In the genomic region with DNA sequence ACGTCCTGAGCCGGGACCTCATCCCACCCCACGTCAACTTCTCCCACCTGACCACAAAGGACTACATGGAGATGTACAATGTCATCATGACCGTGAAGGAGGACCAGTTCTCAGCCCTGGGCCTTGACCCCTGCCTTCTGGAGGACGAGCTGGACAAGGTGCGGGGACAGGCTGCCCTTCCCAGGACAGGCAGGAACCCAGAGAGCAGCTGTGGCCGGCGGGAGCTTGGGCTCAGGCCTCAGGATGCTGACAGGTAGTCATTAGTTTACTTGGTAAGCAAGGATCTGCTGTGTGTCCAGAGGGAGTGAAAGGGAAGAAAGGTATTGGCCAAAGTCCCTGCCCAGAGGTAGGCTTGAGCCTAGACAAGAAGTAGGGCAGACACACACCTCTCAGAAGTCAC, we compare ENCODE assay signal across 37 cellular contexts. TPM values are rescaled to one million over a fixed set of nuclear protein-coding genes. Genes with fewer than 3 reads are reported as not detected.
"Had no signal": no experiment of that assay in that cellular context is flagged by ENCODE, and none has a peak within 500 bp of the region (broad histone marks: within the 10 kb centered on the region; RNA-seq: fewer than 3 reads in every experiment).

No MANE protein-coding gene starts in this region.

- H3K36me3 ChIP-seq: MG63 had no signal

- H3K27ac ChIP-seq: KMS-11 had no signal

- H3K4me2 ChIP-seq: KMS-11 had no signal

- H3K9ac ChIP-seq: KMS-11 had no signal

- DNase-seq: Karpas-422, Kasumi-1, KG1, MG63, MM.1S, MV-4-11, NCI-H1048, NCI-H1092, NCI-H1092 treated with DMSO at 0.1 percent for 48 hours, NCI-H1105, NCI-H1105 treated with DMSO at 0.1 percent for 48 hours, NCI-H1417, NCI-H1417 treated with DMSO at 0.1 percent for 48 hours, NCI-H1436, NCI-H1436 treated with DMSO at 0.1 percent for 48 hours, NCI-H146, NCI-H1694 treated with DMSO at 0.1 percent for 48 hours, NCI-H187, NCI-H187 treated with DMSO at 0.1 percent for 48 hours, NCI-H1930, NCI-H2029, NCI-H2029 treated with DMSO at 0.1 percent for 48 hours, NCI-H2081, NCI-H2081 treated with DMSO at 0.1 percent for 48 hours, NCI-H2107, NCI-H2171, NCI-H2171 treated with DMSO at 0.1 percent for 48 hours, NCI-H2227 treated with DMSO at 0.1 percent for 48 hours, NCI-H226, NCI-H345, NCI-H446, NCI-H446 treated with DMSO at 0.1 percent for 48 hours, NCI-H510A, NCI-H510A treated with DMSO at 0.1 percent for 48 hours had no signal

- H3K4me3 ChIP-seq: MG63 had no signal

- H3K9me3 ChIP-seq: MG63 had no signal

- H3K27me3 ChIP-seq: MG63 had no signal

RNA-seq across cellular contexts. Expression of a gene that starts 42.2 kb away (rescaled TPM):
- total RNA-seq: MCF 10A, NCI-H460 had no signal
